In the genomic region with DNA sequence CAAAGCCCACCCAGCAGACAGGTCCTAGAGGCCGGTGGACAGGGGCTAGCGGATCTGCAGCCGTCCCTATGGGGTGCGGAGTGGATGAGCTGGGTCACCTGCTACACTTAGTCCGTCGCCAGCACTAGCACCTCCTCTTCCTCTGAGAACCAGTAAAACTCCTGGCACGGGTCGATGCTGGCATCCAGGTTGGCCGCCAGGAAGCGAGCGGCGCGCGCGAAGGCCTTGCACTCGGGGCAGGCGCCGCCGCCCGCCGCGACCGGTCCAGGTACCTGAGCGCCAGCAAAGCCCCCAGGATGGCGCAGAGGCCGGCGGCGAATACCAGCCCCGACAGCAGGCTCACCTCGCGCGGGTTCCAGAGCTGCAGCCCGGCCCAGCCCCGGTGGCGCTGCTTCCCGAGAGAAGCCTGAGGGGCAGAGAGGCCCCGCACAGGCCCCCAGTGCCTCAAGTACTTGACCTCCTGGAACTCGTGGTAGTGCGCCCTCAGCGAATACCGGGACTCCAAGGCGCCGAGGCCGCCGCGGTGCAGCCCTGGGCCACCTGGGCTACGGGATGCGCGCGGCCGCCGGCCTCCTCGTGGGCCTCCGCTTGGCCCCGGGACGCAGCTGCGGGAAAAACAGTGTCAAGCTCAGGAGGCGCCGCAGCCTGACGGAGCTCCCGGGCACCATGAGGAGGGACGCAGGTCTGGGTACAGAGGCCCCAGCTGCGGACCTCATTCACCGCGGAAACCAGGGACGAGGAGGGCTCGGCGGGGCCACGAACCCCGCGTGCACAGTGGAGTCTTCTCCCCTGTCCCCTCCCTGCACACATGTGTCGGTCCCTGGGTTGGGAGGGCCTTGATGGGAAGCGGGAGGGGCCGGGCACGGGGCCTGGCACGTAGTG, we compare ENCODE assay signal across 2 cellular contexts.
TF ChIP-seq lines count a peak whose summit lies in the region.

No MANE protein-coding gene starts in this region.

TF ChIP-seq in WTC11, 78 proteins besides CTCF, POLR2A, EP300 and RAD21:
- TF ChIP-seq, protein P1, sequence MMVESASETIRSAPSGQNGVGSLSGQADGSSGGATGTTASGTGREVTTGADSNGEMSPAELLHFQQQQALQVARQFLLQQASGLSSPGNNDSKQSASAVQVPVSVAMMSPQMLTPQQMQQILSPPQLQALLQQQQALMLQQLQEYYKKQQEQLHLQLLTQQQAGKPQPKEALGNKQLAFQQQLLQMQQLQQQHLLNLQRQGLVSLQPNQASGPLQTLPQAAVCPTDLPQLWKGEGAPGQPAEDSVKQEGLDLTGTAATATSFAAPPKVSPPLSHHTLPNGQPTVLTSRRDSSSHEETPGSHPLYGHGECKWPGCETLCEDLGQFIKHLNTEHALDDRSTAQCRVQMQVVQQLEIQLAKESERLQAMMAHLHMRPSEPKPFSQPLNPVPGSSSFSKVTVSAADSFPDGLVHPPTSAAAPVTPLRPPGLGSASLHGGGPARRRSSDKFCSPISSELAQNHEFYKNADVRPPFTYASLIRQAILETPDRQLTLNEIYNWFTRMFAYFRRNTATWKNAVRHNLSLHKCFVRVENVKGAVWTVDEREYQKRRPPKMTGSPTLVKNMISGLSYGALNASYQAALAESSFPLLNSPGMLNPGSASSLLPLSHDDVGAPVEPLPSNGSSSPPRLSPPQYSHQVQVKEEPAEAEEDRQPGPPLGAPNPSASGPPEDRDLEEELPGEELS (CRISPR knock-in tag; IDR thresholded peaks at IDR 0.05), result no peak
- TF ChIP-seq, protein P2, sequence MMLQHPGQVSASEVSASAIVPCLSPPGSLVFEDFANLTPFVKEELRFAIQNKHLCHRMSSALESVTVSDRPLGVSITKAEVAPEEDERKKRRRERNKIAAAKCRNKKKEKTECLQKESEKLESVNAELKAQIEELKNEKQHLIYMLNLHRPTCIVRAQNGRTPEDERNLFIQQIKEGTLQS (CRISPR knock-in tag; conservative IDR thresholded peaks at IDR 0.05), result no peak
- TF ChIP-seq, protein P3, sequence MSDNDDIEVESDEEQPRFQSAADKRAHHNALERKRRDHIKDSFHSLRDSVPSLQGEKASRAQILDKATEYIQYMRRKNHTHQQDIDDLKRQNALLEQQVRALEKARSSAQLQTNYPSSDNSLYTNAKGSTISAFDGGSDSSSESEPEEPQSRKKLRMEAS (CRISPR knock-in tag; IDR thresholded peaks at IDR 0.05), result peak; percentile 27; the same call in 1 of the 2 replicates
- TF ChIP-seq, protein P4, sequence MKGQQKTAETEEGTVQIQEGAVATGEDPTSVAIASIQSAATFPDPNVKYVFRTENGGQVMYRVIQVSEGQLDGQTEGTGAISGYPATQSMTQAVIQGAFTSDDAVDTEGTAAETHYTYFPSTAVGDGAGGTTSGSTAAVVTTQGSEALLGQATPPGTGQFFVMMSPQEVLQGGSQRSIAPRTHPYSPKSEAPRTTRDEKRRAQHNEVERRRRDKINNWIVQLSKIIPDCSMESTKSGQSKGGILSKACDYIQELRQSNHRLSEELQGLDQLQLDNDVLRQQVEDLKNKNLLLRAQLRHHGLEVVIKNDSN (CRISPR knock-in tag; IDR thresholded peaks at IDR 0.05), result no peak
- TF ChIP-seq ESRRA (CRISPR knock-in tag; IDR thresholded peaks at IDR 0.05; ENCODE audit: borderline replicate concordance), result no peak
- no peak for TF ChIP-seq ZNF317 (CRISPR knock-in tag; IDR thresholded peaks at IDR 0.05; ENCODE audit: borderline replicate concordance, low read depth)
- TF ChIP-seq, protein P5, sequence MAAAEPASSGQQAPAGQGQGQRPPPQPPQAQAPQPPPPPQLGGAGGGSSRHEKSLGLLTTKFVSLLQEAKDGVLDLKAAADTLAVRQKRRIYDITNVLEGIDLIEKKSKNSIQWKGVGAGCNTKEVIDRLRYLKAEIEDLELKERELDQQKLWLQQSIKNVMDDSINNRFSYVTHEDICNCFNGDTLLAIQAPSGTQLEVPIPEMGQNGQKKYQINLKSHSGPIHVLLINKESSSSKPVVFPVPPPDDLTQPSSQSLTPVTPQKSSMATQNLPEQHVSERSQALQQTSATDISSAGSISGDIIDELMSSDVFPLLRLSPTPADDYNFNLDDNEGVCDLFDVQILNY (CRISPR knock-in tag; IDR thresholded peaks at IDR 0.05), result 0 out of 2 replicates have a peak, but pooled peaks have one; percentile 19
- TF ChIP-seq, protein P6, sequence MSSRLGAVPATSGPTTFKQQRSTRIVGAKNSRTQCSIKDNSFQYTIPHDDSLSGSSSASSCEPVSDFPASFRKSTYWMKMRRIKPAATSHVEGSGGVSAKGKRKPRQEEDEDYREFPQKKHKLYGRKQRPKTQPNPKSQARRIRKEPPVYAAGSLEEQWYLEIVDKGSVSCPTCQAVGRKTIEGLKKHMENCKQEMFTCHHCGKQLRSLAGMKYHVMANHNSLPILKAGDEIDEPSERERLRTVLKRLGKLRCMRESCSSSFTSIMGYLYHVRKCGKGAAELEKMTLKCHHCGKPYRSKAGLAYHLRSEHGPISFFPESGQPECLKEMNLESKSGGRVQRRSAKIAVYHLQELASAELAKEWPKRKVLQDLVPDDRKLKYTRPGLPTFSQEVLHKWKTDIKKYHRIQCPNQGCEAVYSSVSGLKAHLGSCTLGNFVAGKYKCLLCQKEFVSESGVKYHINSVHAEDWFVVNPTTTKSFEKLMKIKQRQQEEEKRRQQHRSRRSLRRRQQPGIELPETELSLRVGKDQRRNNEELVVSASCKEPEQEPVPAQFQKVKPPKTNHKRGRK (CRISPR knock-in tag; IDR thresholded peaks at IDR 0.05; ENCODE audit: borderline replicate concordance), result no peak
- no peak for TF ChIP-seq HMGA2 (CRISPR knock-in tag; IDR thresholded peaks at IDR 0.05)
- TF ChIP-seq, protein P7, sequence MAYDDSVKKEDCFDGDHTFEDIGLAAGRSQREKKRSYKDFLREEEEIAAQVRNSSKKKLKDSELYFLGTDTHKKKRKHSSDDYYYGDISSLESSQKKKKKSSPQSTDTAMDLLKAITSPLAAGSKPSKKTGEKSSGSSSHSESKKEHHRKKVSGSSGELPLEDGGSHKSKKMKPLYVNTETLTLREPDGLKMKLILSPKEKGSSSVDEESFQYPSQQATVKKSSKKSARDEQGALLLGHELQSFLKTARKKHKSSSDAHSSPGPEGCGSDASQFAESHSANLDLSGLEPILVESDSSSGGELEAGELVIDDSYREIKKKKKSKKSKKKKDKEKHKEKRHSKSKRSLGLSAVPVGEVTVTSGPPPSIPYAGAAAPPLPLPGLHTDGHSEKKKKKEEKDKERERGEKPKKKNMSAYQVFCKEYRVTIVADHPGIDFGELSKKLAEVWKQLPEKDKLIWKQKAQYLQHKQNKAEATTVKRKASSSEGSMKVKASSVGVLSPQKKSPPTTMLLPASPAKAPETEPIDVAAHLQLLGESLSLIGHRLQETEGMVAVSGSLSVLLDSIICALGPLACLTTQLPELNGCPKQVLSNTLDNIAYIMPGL (CRISPR knock-in tag; IDR thresholded peaks at IDR 0.05), result peak; percentile 59; the same call in 1 of the 2 replicates
- no peak for TF ChIP-seq OVOL2 (CRISPR knock-in tag; IDR thresholded peaks at IDR 0.05; ENCODE audit: borderline replicate concordance)
- TF ChIP-seq GTF2I (CRISPR knock-in tag; conservative IDR thresholded peaks at IDR 0.05), result no peak
- TF ChIP-seq ZNF396 (CRISPR knock-in tag; IDR thresholded peaks at IDR 0.05; ENCODE audit: borderline replicate concordance), result no peak

TF ChIP-seq in HepG2, 621 proteins besides CTCF, POLR2A, EP300 and RAD21:
- TF ChIP-seq ZNF75D (CRISPR knock-in tag; IDR thresholded peaks at IDR 0.05; ENCODE audit: borderline replicate concordance) (no peak), PLRG1 (conservative IDR thresholded peaks at IDR 0.05) (no peak), NR3C1 (CRISPR knock-in tag; IDR thresholded peaks at IDR 0.05) (no peak), ZNF547 (CRISPR knock-in tag; IDR thresholded peaks at IDR 0.05) (no peak), ZNF17 (CRISPR knock-in tag; IDR thresholded peaks at IDR 0.05) (no peak), KDM2A (CRISPR knock-in tag; IDR thresholded peaks at IDR 0.05; ENCODE audit: borderline replicate concordance, low read depth) (peak; percentile 15; the same call in 1 of the 2 replicates)
- TF ChIP-seq, protein P8, sequence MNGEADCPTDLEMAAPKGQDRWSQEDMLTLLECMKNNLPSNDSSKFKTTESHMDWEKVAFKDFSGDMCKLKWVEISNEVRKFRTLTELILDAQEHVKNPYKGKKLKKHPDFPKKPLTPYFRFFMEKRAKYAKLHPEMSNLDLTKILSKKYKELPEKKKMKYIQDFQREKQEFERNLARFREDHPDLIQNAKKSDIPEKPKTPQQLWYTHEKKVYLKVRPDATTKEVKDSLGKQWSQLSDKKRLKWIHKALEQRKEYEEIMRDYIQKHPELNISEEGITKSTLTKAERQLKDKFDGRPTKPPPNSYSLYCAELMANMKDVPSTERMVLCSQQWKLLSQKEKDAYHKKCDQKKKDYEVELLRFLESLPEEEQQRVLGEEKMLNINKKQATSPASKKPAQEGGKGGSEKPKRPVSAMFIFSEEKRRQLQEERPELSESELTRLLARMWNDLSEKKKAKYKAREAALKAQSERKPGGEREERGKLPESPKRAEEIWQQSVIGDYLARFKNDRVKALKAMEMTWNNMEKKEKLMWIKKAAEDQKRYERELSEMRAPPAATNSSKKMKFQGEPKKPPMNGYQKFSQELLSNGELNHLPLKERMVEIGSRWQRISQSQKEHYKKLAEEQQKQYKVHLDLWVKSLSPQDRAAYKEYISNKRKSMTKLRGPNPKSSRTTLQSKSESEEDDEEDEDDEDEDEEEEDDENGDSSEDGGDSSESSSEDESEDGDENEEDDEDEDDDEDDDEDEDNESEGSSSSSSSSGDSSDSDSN (CRISPR knock-in tag; IDR thresholded peaks at IDR 0.05), result no peak
- TF ChIP-seq, protein P9, sequence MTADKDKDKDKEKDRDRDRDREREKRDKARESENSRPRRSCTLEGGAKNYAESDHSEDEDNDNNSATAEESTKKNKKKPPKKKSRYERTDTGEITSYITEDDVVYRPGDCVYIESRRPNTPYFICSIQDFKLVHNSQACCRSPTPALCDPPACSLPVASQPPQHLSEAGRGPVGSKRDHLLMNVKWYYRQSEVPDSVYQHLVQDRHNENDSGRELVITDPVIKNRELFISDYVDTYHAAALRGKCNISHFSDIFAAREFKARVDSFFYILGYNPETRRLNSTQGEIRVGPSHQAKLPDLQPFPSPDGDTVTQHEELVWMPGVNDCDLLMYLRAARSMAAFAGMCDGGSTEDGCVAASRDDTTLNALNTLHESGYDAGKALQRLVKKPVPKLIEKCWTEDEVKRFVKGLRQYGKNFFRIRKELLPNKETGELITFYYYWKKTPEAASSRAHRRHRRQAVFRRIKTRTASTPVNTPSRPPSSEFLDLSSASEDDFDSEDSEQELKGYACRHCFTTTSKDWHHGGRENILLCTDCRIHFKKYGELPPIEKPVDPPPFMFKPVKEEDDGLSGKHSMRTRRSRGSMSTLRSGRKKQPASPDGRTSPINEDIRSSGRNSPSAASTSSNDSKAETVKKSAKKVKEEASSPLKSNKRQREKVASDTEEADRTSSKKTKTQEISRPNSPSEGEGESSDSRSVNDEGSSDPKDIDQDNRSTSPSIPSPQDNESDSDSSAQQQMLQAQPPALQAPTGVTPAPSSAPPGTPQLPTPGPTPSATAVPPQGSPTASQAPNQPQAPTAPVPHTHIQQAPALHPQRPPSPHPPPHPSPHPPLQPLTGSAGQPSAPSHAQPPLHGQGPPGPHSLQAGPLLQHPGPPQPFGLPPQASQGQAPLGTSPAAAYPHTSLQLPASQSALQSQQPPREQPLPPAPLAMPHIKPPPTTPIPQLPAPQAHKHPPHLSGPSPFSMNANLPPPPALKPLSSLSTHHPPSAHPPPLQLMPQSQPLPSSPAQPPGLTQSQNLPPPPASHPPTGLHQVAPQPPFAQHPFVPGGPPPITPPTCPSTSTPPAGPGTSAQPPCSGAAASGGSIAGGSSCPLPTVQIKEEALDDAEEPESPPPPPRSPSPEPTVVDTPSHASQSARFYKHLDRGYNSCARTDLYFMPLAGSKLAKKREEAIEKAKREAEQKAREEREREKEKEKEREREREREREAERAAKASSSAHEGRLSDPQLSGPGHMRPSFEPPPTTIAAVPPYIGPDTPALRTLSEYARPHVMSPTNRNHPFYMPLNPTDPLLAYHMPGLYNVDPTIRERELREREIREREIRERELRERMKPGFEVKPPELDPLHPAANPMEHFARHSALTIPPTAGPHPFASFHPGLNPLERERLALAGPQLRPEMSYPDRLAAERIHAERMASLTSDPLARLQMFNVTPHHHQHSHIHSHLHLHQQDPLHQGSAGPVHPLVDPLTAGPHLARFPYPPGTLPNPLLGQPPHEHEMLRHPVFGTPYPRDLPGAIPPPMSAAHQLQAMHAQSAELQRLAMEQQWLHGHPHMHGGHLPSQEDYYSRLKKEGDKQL (CRISPR knock-in tag; IDR thresholded peaks at IDR 0.05; ENCODE audit: low read depth), result no peak
TF ChIP-seq in HepG2: peak in this region for 1.
